ENCODE assay signal across 8 cellular contexts in genomic region chr6:27145731-27146455, GRCh38.
DNase-seq lines count a peak whose midpoint lies in the region; ATAC-seq and TF ChIP-seq lines count a peak whose summit lies in the region.

No MANE protein-coding gene starts in this region.

- ATAC-seq in GM18868 (IDR thresholded peaks at IDR 0.05; ENCODE audit: unreplicated experiment) = peak; percentile 37
- ATAC-seq in upper lobe of right lung = peak; percentile 77

- no peaks in the 10 kb centered on the region for H3K36me3 Mint-ChIP-seq in neural crest cell (ENCODE audit: low read depth)

- H3K79me2 ChIP-seq in Karpas-422 (ENCODE audit: low read length) = peaks cover 15% of the 10 kb centered on the region
- H3K79me2 ChIP-seq in PC-9 (ENCODE audit: low read depth) = peaks cover 52% of the 10 kb centered on the region

- H3K9me3 ChIP-seq in Karpas-422 (ENCODE audit: low read length) = no peaks in the 10 kb centered on the region
- no peaks in the 10 kb centered on the region for H3K9me3 ChIP-seq in PC-9 (ENCODE audit: insufficient read depth, low read depth)
- H3K9me3 ChIP-seq in upper lobe of right lung = no peaks in the 10 kb centered on the region

- H3K4me3 ChIP-seq in Karpas-422 (ENCODE audit: low read length) = peak overlapping the region; percentile 73
- peak overlapping the region; percentile 91 for H3K4me3 ChIP-seq in PC-9
- peak overlapping the region; percentile 97 for H3K4me3 ChIP-seq in fibroblast of the aortic adventitia (ENCODE audit: low read depth, low read length)
- H3K4me3 ChIP-seq in upper lobe of right lung = peak overlapping the region; percentile 66

- 0 out of 2 replicates have a peak, but pooled peaks cover 3% of the 10 kb centered on the region for H3K36me3 ChIP-seq in Karpas-422 (ENCODE audit: insufficient read depth, low read length)
- H3K36me3 ChIP-seq in PC-9 (ENCODE audit: low read depth) = no peaks in the 10 kb centered on the region; the same call in 1 of the 2 replicates
- H3K36me3 ChIP-seq in upper lobe of right lung = no peaks in the 10 kb centered on the region

- H3K27me3 ChIP-seq in Karpas-422 (ENCODE audit: low read length) (no peaks in the 10 kb centered on the region), PC-9 (ENCODE audit: insufficient read depth, low read depth) (no peaks in the 10 kb centered on the region), upper lobe of right lung (no peaks in the 10 kb centered on the region)

- no peaks in the 10 kb centered on the region for H3K9me2 ChIP-seq in Karpas-422 (replicated peaks; ENCODE audit: insufficient read depth, low read length)
- H3K9me2 ChIP-seq in PC-9 (ENCODE audit: insufficient read depth) = no peaks in the 10 kb centered on the region

- H3K4me2 ChIP-seq in Karpas-422 (ENCODE audit: low read depth, low read length, poor library complexity, severe bottlenecking) (peak overlapping the region; percentile 80), PC-9 (peak overlapping the region; percentile 94)

- DNase-seq in Karpas-422 (peak; percentile 94), PC-9 (peak; percentile 61 to 85), activated T-helper 1 cell treated with Interleukin-2 at 50 U/mL for 16 hours (ENCODE audit: low read depth) (peak; percentile 52), fibroblast of the aortic adventitia (ENCODE audit: low read depth) (peak; percentile 93), neural crest cell (ENCODE audit: low read depth, low spot score) (peak; percentile 30), upper lobe of right lung (peak; percentile 75)

- no TSS peak for BruUV-seq in PC-9 (replicated peaks; lab: Mats Ljungman, UMichigan)

- intact Hi-C loops in PC-9 (cut with micrococcal nuclease; ENCODE audit: unreplicated experiment) (loop anchor here (2.0 to 5.0 kb wide), 2 partner anchors 957 to 1114 kb away; a partner anchor contains a TSS), upper lobe of right lung (cut with DNase I) (no loop called here)

- H3K9ac ChIP-seq in Karpas-422 (ENCODE audit: low read length) = peak overlapping the region; percentile 78

- TF ChIP-seq CTCF in 22Rv1 (IDR thresholded peaks at IDR 0.05) = no peak
- TF ChIP-seq CTCF in PC-9 (conservative IDR thresholded peaks at IDR 0.05) = no peak
- TF ChIP-seq CTCF in fibroblast of the aortic adventitia (IDR thresholded peaks at IDR 0.05; ENCODE audit: insufficient read depth, low read length) = no peak
- TF ChIP-seq CTCF in neural crest cell (conservative IDR thresholded peaks at IDR 0.05) = no peak
- no peak for TF ChIP-seq CTCF in upper lobe of right lung (IDR thresholded peaks at IDR 0.05)

- POLR2A ChIA-PET in PC-9 (lab: Charles Lee; ENCODE audit: unreplicated experiment) = interaction anchor here (0.6 to 3.6 kb wide), 8 partner anchors 12 to 1059 kb away, joined by 3 to 202 read pairs (median 8); partner anchors contain the start of gene HFE

- CTCF ChIA-PET in PC-9 (lab: Charles Lee) = no interaction called here

- peaks cover 34% of the 10 kb centered on the region for H3F3A ChIP-seq in PC-9 (ENCODE audit: insufficient read depth, low read depth)

- H3K27me3 Mint-ChIP-seq in neural crest cell (ENCODE audit: low read depth) = peaks cover 2% of the 10 kb centered on the region

- H3K27ac ChIP-seq in 22Rv1 (peak overlapping the region; percentile 98), Karpas-422 (ENCODE audit: low read length) (peak overlapping the region; percentile 95), PC-9 (peak overlapping the region; percentile 75), upper lobe of right lung (peak overlapping the region; percentile 96)

- H3K9me3 Mint-ChIP-seq in neural crest cell = no peaks in the 10 kb centered on the region

- H3K27ac Mint-ChIP-seq in neural crest cell (ENCODE audit: unreplicated experiment) = no peak overlapping the region

- H3K4me1 ChIP-seq in Karpas-422 (ENCODE audit: low read length) = peaks cover 48% of the 10 kb centered on the region
- H3K4me1 ChIP-seq in PC-9 (replicated peaks; ENCODE audit: insufficient read depth) = peaks cover 12% of the 10 kb centered on the region
- peaks cover 10% of the 10 kb centered on the region for H3K4me1 ChIP-seq in upper lobe of right lung

- no peak overlapping the region for H3K4me3 Mint-ChIP-seq in neural crest cell

- peaks cover 25% of the 10 kb centered on the region for H3K4me1 Mint-ChIP-seq in neural crest cell

- no peaks in the 10 kb centered on the region for H4K20me1 ChIP-seq in Karpas-422 (ENCODE audit: insufficient read depth, low read depth, low read length)
- H4K20me1 ChIP-seq in PC-9 (ENCODE audit: insufficient read depth) = no peaks in the 10 kb centered on the region

- H2AFZ ChIP-seq in Karpas-422 (ENCODE audit: low read length) = no peak overlapping the region
- H2AFZ ChIP-seq in PC-9 = peak overlapping the region; percentile 79

Comparison
In these comparisons a context has a peak if more than half of its experiments do, and no peak if none do; other contexts are left out.
1. Peak in every context shown above with its lines: DNase-seq, ATAC-seq, H3K4me3 ChIP-seq and H3K27ac ChIP-seq.
2. DNase-seq: peak in every context shown above with its lines; median percentile 94 in Karpas-422; 93 in fibroblast of the aortic adventitia; 75 in upper lobe of right lung; 73 in PC-9; 52 in activated T-helper 1 cell treated with Interleukin-2 at 50 U/mL for 16 hours; 30 in neural crest cell.